ENCODE assay signal across 1 cellular context in the genomic region with DNA sequence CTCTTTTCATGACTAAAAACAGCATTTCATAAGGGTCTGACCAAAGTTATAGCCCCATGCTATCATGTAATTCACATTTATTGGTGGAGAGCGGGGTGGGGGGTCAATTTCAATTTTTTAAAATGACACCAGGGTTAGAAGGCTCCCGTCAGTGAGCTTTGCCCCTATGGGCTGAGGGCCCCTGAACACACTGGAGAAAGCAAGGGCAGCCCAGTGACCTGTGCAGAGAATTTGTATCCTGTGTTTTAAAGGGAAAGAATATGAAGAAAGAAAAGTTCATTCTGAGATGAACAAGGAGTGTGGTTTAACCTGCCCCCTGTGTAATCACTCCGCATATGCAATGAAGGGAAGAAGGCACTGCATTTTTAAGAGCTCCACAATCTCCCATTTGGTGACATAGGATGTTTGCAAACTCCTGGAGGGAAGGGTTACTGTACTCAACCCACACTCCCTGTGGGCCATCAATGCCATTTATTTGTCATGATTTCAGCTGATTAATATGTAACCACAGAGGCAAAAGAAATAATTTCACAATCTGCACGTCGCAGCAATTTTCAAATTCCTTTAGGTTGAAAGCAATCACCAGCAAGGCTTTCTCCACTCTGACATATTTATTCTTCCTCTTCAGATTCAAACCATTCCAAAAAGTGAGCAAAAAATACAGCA.
TF ChIP-seq lines count a peak whose summit lies in the region.

No MANE protein-coding gene starts in this region.

TF ChIP-seq in WTC11, 78 proteins besides CTCF, POLR2A, EP300 and RAD21 (continued from another document):
- TF ChIP-seq FOXP4 (CRISPR knock-in tag; IDR thresholded peaks at IDR 0.05), result no peak
- TF ChIP-seq, protein P1, sequence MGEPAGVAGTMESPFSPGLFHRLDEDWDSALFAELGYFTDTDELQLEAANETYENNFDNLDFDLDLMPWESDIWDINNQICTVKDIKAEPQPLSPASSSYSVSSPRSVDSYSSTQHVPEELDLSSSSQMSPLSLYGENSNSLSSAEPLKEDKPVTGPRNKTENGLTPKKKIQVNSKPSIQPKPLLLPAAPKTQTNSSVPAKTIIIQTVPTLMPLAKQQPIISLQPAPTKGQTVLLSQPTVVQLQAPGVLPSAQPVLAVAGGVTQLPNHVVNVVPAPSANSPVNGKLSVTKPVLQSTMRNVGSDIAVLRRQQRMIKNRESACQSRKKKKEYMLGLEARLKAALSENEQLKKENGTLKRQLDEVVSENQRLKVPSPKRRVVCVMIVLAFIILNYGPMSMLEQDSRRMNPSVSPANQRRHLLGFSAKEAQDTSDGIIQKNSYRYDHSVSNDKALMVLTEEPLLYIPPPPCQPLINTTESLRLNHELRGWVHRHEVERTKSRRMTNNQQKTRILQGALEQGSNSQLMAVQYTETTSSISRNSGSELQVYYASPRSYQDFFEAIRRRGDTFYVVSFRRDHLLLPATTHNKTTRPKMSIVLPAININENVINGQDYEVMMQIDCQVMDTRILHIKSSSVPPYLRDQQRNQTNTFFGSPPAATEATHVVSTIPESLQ (CRISPR knock-in tag; IDR thresholded peaks at IDR 0.05), result no peak
- no peak for TF ChIP-seq NR3C1 (CRISPR knock-in tag; conservative IDR thresholded peaks at IDR 0.05; ENCODE audit: low read depth)
- no peak for TF ChIP-seq ZNF232 (CRISPR knock-in tag; IDR thresholded peaks at IDR 0.05)
- TF ChIP-seq ETV6 (CRISPR knock-in tag; IDR thresholded peaks at IDR 0.05), result no peak
- TF ChIP-seq ATF1 (CRISPR knock-in tag; IDR thresholded peaks at IDR 0.05), result no peak
- no peak for TF ChIP-seq HMGXB4 (CRISPR knock-in tag; IDR thresholded peaks at IDR 0.05)
- no peak for TF ChIP-seq SMAD3 (CRISPR knock-in tag; IDR thresholded peaks at IDR 0.05; ENCODE audit: borderline replicate concordance)
